ENCODE assay signal across 37 cellular contexts in genomic region chr17:68824707-68825106, GRCh38.
"Had no signal": no experiment of that assay in that cellular context is flagged by ENCODE, and none has a peak within 500 bp of the region (broad histone marks: within the 10 kb centered on the region; RNA-seq: fewer than 3 reads in every experiment).

No MANE protein-coding gene starts in this region.

- H3K27me3 ChIP-seq: body of pancreas, brain microvascular endothelial cell, breast epithelium had no signal

- ATAC-seq: activated CD8-positive, alpha-beta T cell treated with anti-CD3 and anti-CD28 coated beads for 36 hours; activated naive CD8-positive, alpha-beta T cell treated with anti-CD3 and anti-CD28 coated beads, Interleukin-2, amount 50 U/mL, for 24 hours; activated T-cell treated with anti-CD3 and anti-CD28 coated beads, Interleukin-2, amount 50 U/mL, for 4 hours; activated T-cell treated with anti-CD3 and anti-CD28 coated beads, Interleukin-2, amount 50 U/mL, for 72 hours; activated T-helper 17 cell treated with anti-CD3 and anti-CD28 coated beads, Interleukin-2, amount 50 U/mL, for 72 hours; body of pancreas had no signal

- FAIRE-seq: astrocyte, TTC549 had no signal

- H3K27me3 Mint-ChIP-seq: activated CD4-positive, alpha-beta T cell treated with anti-CD3 and anti-CD28 coated beads, Interleukin-2, amount 10 ng/mL, durations not matched to agents 24 days and 14 days; activated naive CD4-positive, alpha-beta T cell treated with anti-CD3 and anti-CD28 coated beads, Interleukin-2, amount 50 U/mL, for 24 hours; activated naive CD8-positive, alpha-beta T cell treated with anti-CD3 and anti-CD28 coated beads, Interleukin-2, amount 10 ng/mL, durations not matched to agents 7 days and 5 days had no signal

- H3K4me3 Mint-ChIP-seq: activated B cell treated with CpG ODN at 0.5 μM for 24 hours; activated CD4-positive, alpha-beta memory T cell treated with anti-CD3 and anti-CD28 coated beads for 36 hours; activated CD4-positive, alpha-beta T cell treated with anti-CD3 and anti-CD28 coated beads, Interleukin-2, amount 10 ng/mL, durations not matched to agents 24 days and 14 days; activated CD8-positive, alpha-beta T cell treated with anti-CD3 and anti-CD28 coated beads for 36 hours; activated naive CD4-positive, alpha-beta T cell treated with anti-CD3 and anti-CD28 coated beads for 36 hours; activated naive CD4-positive, alpha-beta T cell treated with anti-CD3 and anti-CD28 coated beads, Interleukin-2, amount 50 U/mL, for 24 hours; activated naive CD8-positive, alpha-beta T cell; activated naive CD8-positive, alpha-beta T cell treated with anti-CD3 and anti-CD28 coated beads, Interleukin-2, amount 10 ng/mL, durations not matched to agents 7 days and 5 days; activated naive CD8-positive, alpha-beta T cell treated with anti-CD3 and anti-CD28 coated beads, Interleukin-2, amount 50 U/mL, for 24 hours; activated T-cell treated with anti-CD3 and anti-CD28 coated beads, Interleukin-2, amount 50 U/mL, for 4 hours; activated T-cell treated with anti-CD3 and anti-CD28 coated beads, Interleukin-2, amount 50 U/mL, for 72 hours; activated T-helper 1 cell treated with anti-CD3 and anti-CD28 coated beads, Interleukin-12 subunit alpha, Interleukin-12 subunit beta, Interleukin-2, Interleukin-4 antibody, amounts not matched to agents 30 ng/mL and 10 ng/mL and 1 ng/mL, durations not matched to agents 14 hours and 24 hours and 36 hours; activated T-helper 17 cell treated with anti-CD3 and anti-CD28 coated beads, Interleukin-2, amount 50 U/mL, for 72 hours; T-helper 1 cell treated with Interleukin-12 subunit alpha and Interleukin-12 subunit beta and Interleukin-4 antibody, amounts not matched to agents 30 μg/mL and 1 μg/mL, for 36 hours; T-helper 2 cell treated with Interferon-gamma antibody and Interleukin-4, amounts not matched to agents 5 μg/mL and 100 μg/mL, for 36 hours had no signal

- H3K9me3 Mint-ChIP-seq: activated B cell treated with CpG ODN at 0.5 μM for 24 hours; activated CD4-positive, alpha-beta memory T cell treated with anti-CD3 and anti-CD28 coated beads for 36 hours; activated CD4-positive, alpha-beta T cell treated with anti-CD3 and anti-CD28 coated beads, Interleukin-2, amount 10 ng/mL, durations not matched to agents 24 days and 14 days; activated CD8-positive, alpha-beta T cell treated with anti-CD3 and anti-CD28 coated beads for 36 hours; activated naive CD4-positive, alpha-beta T cell treated with anti-CD3 and anti-CD28 coated beads for 36 hours; activated naive CD4-positive, alpha-beta T cell treated with anti-CD3 and anti-CD28 coated beads, Interleukin-2, amount 50 U/mL, for 24 hours; activated naive CD8-positive, alpha-beta T cell treated with anti-CD3 and anti-CD28 coated beads, Interleukin-2, amount 10 ng/mL, durations not matched to agents 7 days and 5 days; activated naive CD8-positive, alpha-beta T cell treated with anti-CD3 and anti-CD28 coated beads, Interleukin-2, amount 50 U/mL, for 24 hours; activated T-cell treated with anti-CD3 and anti-CD28 coated beads, Interleukin-2, amount 50 U/mL, for 4 hours; activated T-cell treated with anti-CD3 and anti-CD28 coated beads, Interleukin-2, amount 50 U/mL, for 72 hours; activated T-helper 1 cell treated with anti-CD3 and anti-CD28 coated beads, Interleukin-12 subunit alpha, Interleukin-12 subunit beta, Interleukin-2, Interleukin-4 antibody, amounts not matched to agents 30 ng/mL and 10 ng/mL and 1 ng/mL, durations not matched to agents 14 hours and 24 hours and 36 hours; activated T-helper 17 cell treated with anti-CD3 and anti-CD28 coated beads, Interleukin-2, amount 50 U/mL, for 72 hours; T-helper 1 cell treated with Interleukin-12 subunit alpha and Interleukin-12 subunit beta and Interleukin-4 antibody, amounts not matched to agents 30 μg/mL and 1 μg/mL, for 36 hours; T-helper 2 cell treated with Interferon-gamma antibody and Interleukin-4, amounts not matched to agents 5 μg/mL and 100 μg/mL, for 36 hours had no signal

- H3K36me3 ChIP-seq: brain microvascular endothelial cell, breast epithelium had no signal

- H3K4me1 ChIP-seq: body of pancreas, breast epithelium had no signal

- DNase-seq: activated B cell treated with CpG ODN at 0.5 μM for 24 hours; activated CD4-positive, alpha-beta memory T cell treated with anti-CD3 and anti-CD28 coated beads for 36 hours; activated CD4-positive, alpha-beta T cell treated with anti-CD3 and anti-CD28 coated beads for 4 hours; activated CD4-positive, alpha-beta T cell treated with anti-CD3 and anti-CD28 coated beads, Interleukin-2, amount 10 ng/mL, durations not matched to agents 24 days and 14 days; activated CD4-positive, alpha-beta T cell treated with anti-CD3 and anti-CD28 coated beads, Interleukin-2, amount 50 U/mL, for 1 hour; activated CD4-positive, alpha-beta T cell treated with anti-CD3 and anti-CD28 coated beads, Interleukin-2, amount 50 U/mL, for 4 hours; activated CD4-positive, CD25-positive, alpha-beta regulatory T cell treated with anti-CD3 and anti-CD28 coated beads, Interleukin-2, amount 50 U/mL, for 72 hours; activated CD8-positive, alpha-beta memory T cell treated with anti-CD3 and anti-CD28 coated beads, Interleukin-2, amount 50 U/mL, for 4 hours; activated CD8-positive, alpha-beta T cell treated with anti-CD3 and anti-CD28 coated beads for 36 hours; activated effector memory CD4-positive, alpha-beta T cell treated with anti-CD3 and anti-CD28 coated beads, Interleukin-2, amount 50 U/mL, for 16 hours; activated gamma-delta T cell treated with Interleukin-2 at 50 U/mL for 16 hours; activated naive CD4-positive, alpha-beta T cell; activated naive CD4-positive, alpha-beta T cell treated with anti-CD3 and anti-CD28 coated beads for 36 hours; activated naive CD8-positive, alpha-beta T cell treated with anti-CD3 and anti-CD28 coated beads, Interleukin-2, amount 10 ng/mL, durations not matched to agents 7 days and 5 days; activated naive CD8-positive, alpha-beta T cell treated with anti-CD3 and anti-CD28 coated beads, Interleukin-2, amount 50 U/mL, for 24 hours; activated T-cell treated with anti-CD3 and anti-CD28 coated beads for 4 hours; activated T-cell treated with anti-CD3 and anti-CD28 coated beads, Interleukin-2, amount 50 U/mL, for 1 hour; activated T-cell treated with anti-CD3 and anti-CD28 coated beads, Interleukin-2, amount 50 U/mL, for 4 hours; activated T-cell treated with anti-CD3 and anti-CD28 coated beads, Interleukin-2, amount 50 U/mL, for 72 hours; amniotic stem cell; aorta; body of pancreas; brain microvascular endothelial cell; central memory CD4-positive, alpha-beta T cell; T-helper 1 cell; T-helper 2 cell; T-helper 9 cell had no signal

- H3K4me1 Mint-ChIP-seq: activated B cell treated with CpG ODN at 0.5 μM for 24 hours; activated CD4-positive, alpha-beta T cell treated with anti-CD3 and anti-CD28 coated beads, Interleukin-2, amount 10 ng/mL, durations not matched to agents 24 days and 14 days; activated naive CD4-positive, alpha-beta T cell treated with anti-CD3 and anti-CD28 coated beads, Interleukin-2, amount 50 U/mL, for 24 hours; activated naive CD8-positive, alpha-beta T cell treated with anti-CD3 and anti-CD28 coated beads, Interleukin-2, amount 10 ng/mL, durations not matched to agents 7 days and 5 days; activated naive CD8-positive, alpha-beta T cell treated with anti-CD3 and anti-CD28 coated beads, Interleukin-2, amount 50 U/mL, for 24 hours; activated T-helper 17 cell treated with anti-CD3 and anti-CD28 coated beads, Interleukin-2, amount 50 U/mL, for 72 hours had no signal

- H3K9me3 ChIP-seq: body of pancreas, breast epithelium had no signal

- H3K27ac Mint-ChIP-seq: activated B cell treated with CpG ODN at 0.5 μM for 24 hours; activated CD4-positive, alpha-beta memory T cell treated with anti-CD3 and anti-CD28 coated beads for 36 hours; activated CD4-positive, alpha-beta T cell treated with anti-CD3 and anti-CD28 coated beads, Interleukin-2, amount 10 ng/mL, durations not matched to agents 24 days and 14 days; activated CD8-positive, alpha-beta T cell treated with anti-CD3 and anti-CD28 coated beads for 36 hours; activated naive CD4-positive, alpha-beta T cell treated with anti-CD3 and anti-CD28 coated beads for 36 hours; activated naive CD4-positive, alpha-beta T cell treated with anti-CD3 and anti-CD28 coated beads, Interleukin-2, amount 50 U/mL, for 24 hours; activated naive CD8-positive, alpha-beta T cell; activated naive CD8-positive, alpha-beta T cell treated with anti-CD3 and anti-CD28 coated beads, Interleukin-2, amount 10 ng/mL, durations not matched to agents 7 days and 5 days; activated naive CD8-positive, alpha-beta T cell treated with anti-CD3 and anti-CD28 coated beads, Interleukin-2, amount 50 U/mL, for 24 hours; activated T-cell treated with anti-CD3 and anti-CD28 coated beads, Interleukin-2, amount 50 U/mL, for 72 hours; activated T-helper 1 cell treated with anti-CD3 and anti-CD28 coated beads, Interleukin-12 subunit alpha, Interleukin-12 subunit beta, Interleukin-2, Interleukin-4 antibody, amounts not matched to agents 30 ng/mL and 10 ng/mL and 1 ng/mL, durations not matched to agents 14 hours and 24 hours and 36 hours; activated T-helper 17 cell treated with anti-CD3 and anti-CD28 coated beads, Interleukin-2, amount 50 U/mL, for 72 hours; T-helper 1 cell treated with Interleukin-12 subunit alpha and Interleukin-12 subunit beta and Interleukin-4 antibody, amounts not matched to agents 30 μg/mL and 1 μg/mL, for 36 hours; T-helper 2 cell treated with Interferon-gamma antibody and Interleukin-4, amounts not matched to agents 5 μg/mL and 100 μg/mL, for 36 hours had no signal

- H3K27ac ChIP-seq: body of pancreas, brain microvascular endothelial cell, breast epithelium, VCaP had no signal

- H3K4me3 ChIP-seq: body of pancreas, breast epithelium had no signal

- H3K36me3 Mint-ChIP-seq: activated CD4-positive, alpha-beta memory T cell treated with anti-CD3 and anti-CD28 coated beads for 36 hours; activated naive CD4-positive, alpha-beta T cell treated with anti-CD3 and anti-CD28 coated beads, Interleukin-2, amount 50 U/mL, for 24 hours; activated naive CD8-positive, alpha-beta T cell; activated naive CD8-positive, alpha-beta T cell treated with anti-CD3 and anti-CD28 coated beads, Interleukin-2, amount 10 ng/mL, durations not matched to agents 7 days and 5 days had no signal
